9 cellular contexts compared by ENCODE assay signal in genomic region chr9:112443200-112443599, GRCh38. TPM values are rescaled to one million over a fixed set of nuclear protein-coding genes. Genes with fewer than 3 reads are reported as not detected.
DNase-seq lines count a peak whose midpoint lies in the region; ATAC-seq and TF ChIP-seq lines count a peak whose summit lies in the region.
"Had no signal": no experiment of that assay in that cellular context is flagged by ENCODE, and none has a peak within 500 bp of the region (broad histone marks: within the 10 kb centered on the region; RNA-seq: fewer than 3 reads in every experiment).

No MANE protein-coding gene starts in this region.

- H3K9me3 Mint-ChIP-seq in memory B cell = no peaks in the 10 kb centered on the region
- H3K9me3 Mint-ChIP-seq in nephron progenitor cell = no peaks in the 10 kb centered on the region

- peaks cover 22% of the 10 kb centered on the region for H3K4me1 Mint-ChIP-seq in memory B cell
- H3K4me1 Mint-ChIP-seq in nephron progenitor cell = peaks cover 14% of the 10 kb centered on the region

- H3K4me3 ChIP-seq in astrocyte of the cerebellum (ENCODE audit: low read depth, low read length) = no peak overlapping the region
- H3K4me3 ChIP-seq: BLaER1 had no signal

- H3K27ac Mint-ChIP-seq in memory B cell (no peak overlapping the region), nephron progenitor cell (no peak overlapping the region)

- ATAC-seq in memory B cell (ENCODE audit: low read depth) = peak; percentile 39
- no peak for ATAC-seq in GM21576 (IDR thresholded peaks at IDR 0.05; ENCODE audit: unreplicated experiment)
- ATAC-seq in HG03025 (IDR thresholded peaks at IDR 0.05; ENCODE audit: low FRiP score, unreplicated experiment) = no peak

- TF ChIP-seq CTCF in astrocyte of the cerebellum (IDR thresholded peaks at IDR 0.05; ENCODE audit: low read depth, low read length, missing control alignments) (peak; percentile 54), nephron progenitor cell (IDR thresholded peaks at IDR 0.05) (no peak)

- DNase-seq in DMS53 (lab: John Stamatoyannopoulos, UW) = peak; percentile 11
- no peak for DNase-seq in DMS53 treated with DMSO at 0.1 percent for 48 hours (lab: John Stamatoyannopoulos, UW; ENCODE audit: unreplicated experiment)
- peak; percentile 24 for DNase-seq in M059J (ENCODE audit: low read depth)
- peak; percentile 12 for DNase-seq in astrocyte of the cerebellum (ENCODE audit: low read depth)
- DNase-seq in memory B cell (ENCODE audit: low spot score in 2 of 2) = peak in 1 of 2 donors; percentile 7
- DNase-seq in nephron progenitor cell = no peak

- H3K36me3 Mint-ChIP-seq in memory B cell (peaks cover 11% of the 10 kb centered on the region), nephron progenitor cell (ENCODE audit: low read depth) (peaks cover 19% of the 10 kb centered on the region)

- H3K4me3 Mint-ChIP-seq in memory B cell (no peak overlapping the region), nephron progenitor cell (no peak overlapping the region)

- H3K27me3 Mint-ChIP-seq in memory B cell (no peaks in the 10 kb centered on the region), nephron progenitor cell (ENCODE audit: low read depth, poor library complexity) (no peaks in the 10 kb centered on the region)

- in situ Hi-C loops in astrocyte of the cerebellum (cut with HindIII; ENCODE audit: low sequenced_read_pairs) = no loop called here

RNA-seq across cellular contexts. Expression of gene KIAA1958, which starts 43.4 kb away (rescaled TPM):
- total RNA-seq in M059J (2014; rRNA removed; shearing (Covaris generic)) = 2.9 and 6.0 TPM in 2 replicates

Comparison
In these comparisons a context has a peak if more than half of its experiments do, and no peak if none do; other contexts are left out.
1. DNase-seq: peak in DMS53 (single experiment), M059J (single experiment) and astrocyte of the cerebellum (single experiment); none in DMS53 treated with DMSO at 0.1 percent for 48 hours (single experiment) and nephron progenitor cell (single experiment).